Comparison of ENCODE assay signal across 9 cellular contexts in the genomic region with DNA sequence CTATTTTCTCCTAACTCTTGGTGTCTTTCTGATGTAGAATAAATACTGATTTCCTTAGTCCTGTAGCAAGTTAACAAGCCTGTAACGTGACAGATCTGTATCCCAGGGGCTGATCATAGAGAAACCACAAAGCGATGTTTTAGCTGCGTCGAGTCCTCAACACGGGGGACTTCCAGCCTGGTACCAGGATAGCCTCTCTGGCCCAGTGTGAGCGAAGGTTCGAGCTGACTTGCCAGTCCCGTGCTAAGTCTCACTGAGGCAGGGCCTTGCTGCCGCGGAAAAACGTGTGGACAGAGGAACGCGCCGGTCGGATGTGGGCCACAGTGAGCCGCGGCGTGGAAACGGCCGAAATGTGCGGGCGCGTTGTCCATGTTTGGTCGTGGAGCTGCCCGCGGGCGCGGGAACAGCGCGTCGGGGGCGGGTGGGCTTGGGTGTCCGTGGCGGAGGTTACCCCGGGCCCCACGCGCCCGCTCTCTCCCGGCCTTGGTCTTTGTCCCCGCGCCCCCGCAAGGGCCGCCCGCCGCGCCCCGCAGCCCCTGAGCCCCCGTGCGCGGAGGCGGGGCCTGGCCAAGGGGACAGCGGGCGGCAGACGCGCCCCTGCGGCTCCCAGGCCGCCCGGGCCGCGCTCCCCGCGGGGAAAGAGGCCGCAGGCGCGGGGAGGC. TPM values are rescaled to one million over a fixed set of nuclear protein-coding genes. Genes with fewer than 3 reads are reported as not detected.
A peak's percentile ranks its signal among the peaks of the same experiment; 100 is the strongest.
DNase-seq lines count a peak whose midpoint lies in the region; ATAC-seq, FAIRE-seq and TF ChIP-seq lines count a peak whose summit lies in the region.
"Had no signal": no experiment of that assay in that cellular context is flagged by ENCODE, and none has a peak within 500 bp of the region (broad histone marks: within the 10 kb centered on the region; RNA-seq: fewer than 3 reads in every experiment).

No MANE protein-coding gene starts in this region.

- no peaks in the 10 kb centered on the region for H3K9me2 ChIP-seq in OCI-LY7 (ENCODE audit: insufficient read depth, low read length)

- H3K27ac ChIP-seq in DND-41 (ENCODE audit: low read length): no peak overlapping the region
- peak overlapping the region; percentile 74 to 82 for H3K27ac ChIP-seq in esophagus (ENCODE audit: low read depth in 2 of 2, low read length in 1 of 2)
- H3K27ac ChIP-seq in OCI-LY7 (ENCODE audit: low read depth, low read length, poor library complexity, severe bottlenecking): no peak overlapping the region
- H3K27ac ChIP-seq: neutrophil had no signal

- no peak for TF ChIP-seq CTCF in DND-41 (IDR thresholded peaks at IDR 0.05; ENCODE audit: borderline replicate concordance, extremely low read depth, low read length, poor library complexity, severe bottlenecking)
- TF ChIP-seq CTCF in nephron (IDR thresholded peaks at IDR 0.05; ENCODE audit: unreplicated experiment in 3 of 3): no peak
- no peak for TF ChIP-seq CTCF in OCI-LY7 (conservative IDR thresholded peaks at IDR 0.05; ENCODE audit: low read length)

- CTCF ChIA-PET in OCI-LY7 (lab: Charles Lee; ENCODE audit: unreplicated experiment): interaction anchor here (0.9 kb wide), 1 partner anchor 217 kb away, joined by 3 read pairs; no protein-coding TSS in a partner anchor

- H3K4me2 ChIP-seq in DND-41 (ENCODE audit: insufficient read depth, low read length) (peak overlapping the region; percentile 13; the same call in 1 of the 2 replicates), OCI-LY7 (ENCODE audit: low read length) (no peak overlapping the region)

- intact Hi-C loops in OCI-LY7 (cut with micrococcal nuclease; ENCODE audit: unreplicated experiment): loop anchor here (5.0 kb wide), 1 partner anchor 105 kb away; no protein-coding TSS in a partner anchor

- no peaks in the 10 kb centered on the region for H3K9me3 ChIP-seq in DND-41 (ENCODE audit: insufficient read depth, low read length, severe bottlenecking)
- no peaks in the 10 kb centered on the region for H3K9me3 ChIP-seq in T-helper 17 cell (ENCODE audit: control insufficient read depth, low read length, poor library complexity, severe bottlenecking)
- H3K9me3 ChIP-seq in esophagus (ENCODE audit: control insufficient read depth in 2 of 2, insufficient read depth in 1 of 2, low read depth in 1 of 2, low read length in 1 of 2): no peaks in the 10 kb centered on the region
- no peaks in the 10 kb centered on the region for H3K9me3 ChIP-seq in OCI-LY7 (ENCODE audit: low read length)
- H3K9me3 ChIP-seq: neutrophil had no signal

- H3K9ac ChIP-seq in DND-41 (ENCODE audit: low read depth, low read length): no peak overlapping the region

- no peaks in the 10 kb centered on the region for H3K9me3 Mint-ChIP-seq in nephron

- H3K4me1 Mint-ChIP-seq in T-helper 17 cell: peaks cover 14% of the 10 kb centered on the region
- peaks cover 49% of the 10 kb centered on the region for H3K4me1 Mint-ChIP-seq in nephron

- ATAC-seq in DND-41 (ENCODE audit: insufficient read depth, low read depth) (no peak), T-helper 17 cell (no peak)

- DNase-seq in DND-41 (no peak), T-helper 17 cell (no peak), H54 (ENCODE audit: insufficient read length, low spot score) (no peak), glomerular visceral epithelial cell (ENCODE audit: extremely low spot score) (no peak), NCI-H446 treated with DMSO at 0.1 percent for 48 hours (lab: John Stamatoyannopoulos, UW) (no peak), OCI-LY7 (ENCODE audit: low spot score) (no peak)

- H3K4me3 Mint-ChIP-seq in T-helper 17 cell (peak overlapping the region; percentile 89), nephron (peak overlapping the region; percentile 75 to 84 (median 83))

- peak overlapping the region; percentile 67 for H3K27ac Mint-ChIP-seq in T-helper 17 cell
- H3K27ac Mint-ChIP-seq in nephron: peak overlapping the region; percentile 81 to 88 (median 87)

- BruUV-seq in OCI-LY7 (replicated peaks; lab: Mats Ljungman, UMichigan): no TSS peak

- H3K4me1 ChIP-seq in DND-41 (ENCODE audit: insufficient read depth, low read length) (peaks cover 9% of the 10 kb centered on the region; the same call in 1 of the 2 replicates), esophagus (ENCODE audit: control insufficient read depth in 2 of 2, insufficient read depth in 2 of 2, low read length in 1 of 2) (peaks cover 0 to 4% of the 10 kb centered on the region in 2 donors), OCI-LY7 (ENCODE audit: insufficient read depth, low read length, poor library complexity, severe bottlenecking) (peaks cover 3% of the 10 kb centered on the region)

- H3K4me3 ChIP-seq in DND-41 (ENCODE audit: low read depth in 1 of 2, low read length in 2 of 2) (no peak overlapping the region), esophagus (ENCODE audit: low read depth in 1 of 2, low read length in 2 of 2) (peak overlapping the region; percentile 38 to 82), OCI-LY7 (ENCODE audit: low read depth, low read length, poor library complexity, severe bottlenecking) (no peak overlapping the region)

- H3K36me3 ChIP-seq in DND-41 (ENCODE audit: insufficient read depth, low read length) (no peaks in the 10 kb centered on the region), esophagus (ENCODE audit: control insufficient read depth in 2 of 2, insufficient read depth in 2 of 2, low read length in 1 of 2) (no peaks in the 10 kb centered on the region), OCI-LY7 (ENCODE audit: insufficient read depth, low read length) (no peaks in the 10 kb centered on the region)
- H3K36me3 ChIP-seq: neutrophil had no signal

- 7 to 10% methylated on average over 52 to 65 of the region's 65 CpGs for WGBS in esophagus, 2 donors

- H2AFZ ChIP-seq in DND-41 (ENCODE audit: low read depth, low read length) (no peak overlapping the region), OCI-LY7 (ENCODE audit: low read length) (no peak overlapping the region)

- TF ChIP-seq POLR2A in H54 (IDR thresholded peaks at IDR 0.05; ENCODE audit: low read depth, low read length): no peak

- peaks cover 66% of the 10 kb centered on the region for H3K27me3 ChIP-seq in DND-41 (ENCODE audit: insufficient read depth, low read length, poor library complexity)
- H3K27me3 ChIP-seq in esophagus (ENCODE audit: control insufficient read depth in 1 of 2, insufficient read depth in 2 of 2, low read length in 2 of 2): no peaks in the 10 kb centered on the region

- H3K27me3 Mint-ChIP-seq in T-helper 17 cell (peaks cover 22% of the 10 kb centered on the region), nephron (ENCODE audit: low read depth) (peaks cover 8% of the 10 kb centered on the region)

- no peak for FAIRE-seq in H54 (lab: Jason Lieb, UNC)

- POLR2A ChIA-PET in OCI-LY7 (lab: Charles Lee): no interaction called here

- H3K79me2 ChIP-seq in DND-41 (ENCODE audit: insufficient read depth, low read length) (no peaks in the 10 kb centered on the region), OCI-LY7 (ENCODE audit: insufficient read depth, low read depth, low read length) (no peaks in the 10 kb centered on the region)

- H3K36me3 Mint-ChIP-seq in T-helper 17 cell (ENCODE audit: low read depth) (no peaks in the 10 kb centered on the region), nephron (ENCODE audit: low read depth) (peaks cover 6% of the 10 kb centered on the region)

- H4K20me1 ChIP-seq in DND-41 (ENCODE audit: insufficient read depth, low read length): 0 out of 2 replicates have a peak, but pooled peaks cover 3% of the 10 kb centered on the region
- H4K20me1 ChIP-seq in OCI-LY7 (ENCODE audit: insufficient read depth, low read length): no peaks in the 10 kb centered on the region

RNA-seq across cellular contexts. Expression of a gene that starts 0.5 kb away (rescaled TPM):
- total RNA-seq in T-helper 17 cell (under 1 TPM in 1 of 2 donors, not detected in 1; 0.27 TPM), OCI-LY7 (2022) (not detected in 2 replicates)
- polyA plus RNA-seq in esophagus: 1 to 10 TPM; 3.1 to 4.4 TPM
- total RNA-seq in OCI-LY7 (2014; rRNA removed; shearing (Covaris generic)): not detected in 2 replicates

Comparison
In these comparisons a context has a peak if more than half of its experiments do, and no peak if none do; other contexts are left out.
1. H3K27ac ChIP-seq: peak in esophagus (2 of 2); none in DND-41 (single experiment) and OCI-LY7 (single experiment).
2. H3K4me3 ChIP-seq: peak in esophagus (2 of 2); none in DND-41 (0 of 2) and OCI-LY7 (single experiment).